In genomic region chr12:103965590-103966407, GRCh38 we compare ENCODE assay signal across 1 cellular context.
TF ChIP-seq lines count a peak whose summit lies in the region.

Gene TDG, plus strand, starts transcription at chr12:103965872. Its CDS starts 166 bp downstream, at chr12:103966038.

TF ChIP-seq in HepG2, 621 proteins besides CTCF, POLR2A, EP300 and RAD21 (continued from another document and continues in another):
- TF ChIP-seq, protein P1, sequence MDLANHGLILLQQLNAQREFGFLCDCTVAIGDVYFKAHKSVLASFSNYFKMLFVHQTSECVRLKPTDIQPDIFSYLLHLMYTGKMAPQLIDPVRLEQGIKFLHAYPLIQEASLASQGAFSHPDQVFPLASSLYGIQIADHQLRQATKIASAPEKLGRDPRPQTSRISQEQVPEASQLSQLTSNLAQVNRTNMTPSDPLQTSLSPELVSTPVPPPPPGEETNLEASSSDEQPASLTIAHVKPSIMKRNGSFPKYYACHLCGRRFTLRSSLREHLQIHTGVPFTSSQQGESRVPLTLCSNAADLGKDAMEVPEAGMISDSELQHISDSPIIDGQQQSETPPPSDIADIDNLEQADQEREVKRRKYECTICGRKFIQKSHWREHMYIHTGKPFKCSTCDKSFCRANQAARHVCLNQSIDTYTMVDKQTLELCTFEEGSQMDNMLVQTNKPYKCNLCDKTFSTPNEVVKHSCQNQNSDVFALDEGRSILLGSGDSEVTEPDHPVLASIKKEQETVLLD (CRISPR knock-in tag; IDR thresholded peaks at IDR 0.05; ENCODE audit: low read depth) = peak; percentile 62; the same call in 1 of the 2 replicates
- TF ChIP-seq, protein P2, sequence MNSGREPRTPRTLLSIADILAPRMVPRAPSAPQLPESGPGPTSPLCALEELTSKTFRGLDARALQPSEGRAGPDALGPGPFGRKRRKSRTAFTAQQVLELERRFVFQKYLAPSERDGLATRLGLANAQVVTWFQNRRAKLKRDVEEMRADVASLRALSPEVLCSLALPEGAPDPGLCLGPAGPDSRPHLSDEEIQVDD (CRISPR knock-in tag; IDR thresholded peaks at IDR 0.05; ENCODE audit: borderline replicate concordance) = no peak; the same call in 1 of the 2 replicates
- TF ChIP-seq THAP8 (CRISPR knock-in tag; IDR thresholded peaks at IDR 0.05; ENCODE audit: borderline replicate concordance) (no peak), ARNT (IDR thresholded peaks at IDR 0.05) (no peak), ZNF790 (CRISPR knock-in tag; IDR thresholded peaks at IDR 0.05; ENCODE audit: borderline replicate concordance) (no peak), ZBTB21 (CRISPR knock-in tag; IDR thresholded peaks at IDR 0.05) (no peak), ZNF674 (CRISPR knock-in tag; IDR thresholded peaks at IDR 0.05; ENCODE audit: low read depth) (no peak), ZNF407 (CRISPR knock-in tag; IDR thresholded peaks at IDR 0.05; ENCODE audit: not compliant biosample characterization) (peak; percentile 91), THRA (CRISPR knock-in tag; IDR thresholded peaks at IDR 0.05; ENCODE audit: borderline replicate concordance) (peak; percentile 43; the same call in 1 of the 2 replicates), PPARG (CRISPR knock-in tag; conservative IDR thresholded peaks at IDR 0.05) (no peak; the same call in 1 of the 2 replicates), NFE2L1 (CRISPR knock-in tag; IDR thresholded peaks at IDR 0.05; ENCODE audit: borderline replicate concordance) (no peak), BHLHE40 (IDR thresholded peaks at IDR 0.05; ENCODE audit: low read length) (peak; percentile 91), CBX5 (CRISPR knock-in tag; IDR thresholded peaks at IDR 0.05; ENCODE audit: borderline replicate concordance) (peak; percentile 55; the same call in 1 of the 2 replicates), BRF2 (CRISPR knock-in tag; IDR thresholded peaks at IDR 0.05) (peak; percentile 38; the same call in 1 of the 2 replicates), NPAS2 (CRISPR knock-in tag; IDR thresholded peaks at IDR 0.05; ENCODE audit: borderline replicate concordance) (no peak), RFXAP (CRISPR knock-in tag; IDR thresholded peaks at IDR 0.05; ENCODE audit: borderline replicate concordance) (peak; percentile 65; the same call in 1 of the 2 replicates), ZNF382 (CRISPR knock-in tag; IDR thresholded peaks at IDR 0.05; ENCODE audit: borderline replicate concordance) (no peak), ZFP36 (IDR thresholded peaks at IDR 0.05; ENCODE audit: borderline replicate concordance, low read depth, low read length, partially characterized antibody) (no peak), ARID2 (CRISPR knock-in tag; IDR thresholded peaks at IDR 0.05; ENCODE audit: borderline replicate concordance) (peak; percentile 88)
- TF ChIP-seq, protein P3, sequence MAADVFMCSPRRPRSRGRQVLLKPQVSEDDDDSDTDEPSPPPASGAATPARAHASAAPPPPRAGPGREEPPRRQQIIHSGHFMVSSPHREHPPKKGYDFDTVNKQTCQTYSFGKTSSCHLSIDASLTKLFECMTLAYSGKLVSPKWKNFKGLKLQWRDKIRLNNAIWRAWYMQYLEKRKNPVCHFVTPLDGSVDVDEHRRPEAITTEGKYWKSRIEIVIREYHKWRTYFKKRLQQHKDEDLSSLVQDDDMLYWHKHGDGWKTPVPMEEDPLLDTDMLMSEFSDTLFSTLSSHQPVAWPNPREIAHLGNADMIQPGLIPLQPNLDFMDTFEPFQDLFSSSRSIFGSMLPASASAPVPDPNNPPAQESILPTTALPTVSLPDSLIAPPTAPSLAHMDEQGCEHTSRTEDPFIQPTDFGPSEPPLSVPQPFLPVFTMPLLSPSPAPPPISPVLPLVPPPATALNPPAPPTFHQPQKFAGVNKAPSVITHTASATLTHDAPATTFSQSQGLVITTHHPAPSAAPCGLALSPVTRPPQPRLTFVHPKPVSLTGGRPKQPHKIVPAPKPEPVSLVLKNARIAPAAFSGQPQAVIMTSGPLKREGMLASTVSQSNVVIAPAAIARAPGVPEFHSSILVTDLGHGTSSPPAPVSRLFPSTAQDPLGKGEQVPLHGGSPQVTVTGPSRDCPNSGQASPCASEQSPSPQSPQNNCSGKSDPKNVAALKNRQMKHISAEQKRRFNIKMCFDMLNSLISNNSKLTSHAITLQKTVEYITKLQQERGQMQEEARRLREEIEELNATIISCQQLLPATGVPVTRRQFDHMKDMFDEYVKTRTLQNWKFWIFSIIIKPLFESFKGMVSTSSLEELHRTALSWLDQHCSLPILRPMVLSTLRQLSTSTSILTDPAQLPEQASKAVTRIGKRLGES (CRISPR knock-in tag; IDR thresholded peaks at IDR 0.05; ENCODE audit: borderline replicate concordance) = 0 out of 2 replicates have a peak, but pooled peaks have one; percentile 56
- TF ChIP-seq, protein P4, sequence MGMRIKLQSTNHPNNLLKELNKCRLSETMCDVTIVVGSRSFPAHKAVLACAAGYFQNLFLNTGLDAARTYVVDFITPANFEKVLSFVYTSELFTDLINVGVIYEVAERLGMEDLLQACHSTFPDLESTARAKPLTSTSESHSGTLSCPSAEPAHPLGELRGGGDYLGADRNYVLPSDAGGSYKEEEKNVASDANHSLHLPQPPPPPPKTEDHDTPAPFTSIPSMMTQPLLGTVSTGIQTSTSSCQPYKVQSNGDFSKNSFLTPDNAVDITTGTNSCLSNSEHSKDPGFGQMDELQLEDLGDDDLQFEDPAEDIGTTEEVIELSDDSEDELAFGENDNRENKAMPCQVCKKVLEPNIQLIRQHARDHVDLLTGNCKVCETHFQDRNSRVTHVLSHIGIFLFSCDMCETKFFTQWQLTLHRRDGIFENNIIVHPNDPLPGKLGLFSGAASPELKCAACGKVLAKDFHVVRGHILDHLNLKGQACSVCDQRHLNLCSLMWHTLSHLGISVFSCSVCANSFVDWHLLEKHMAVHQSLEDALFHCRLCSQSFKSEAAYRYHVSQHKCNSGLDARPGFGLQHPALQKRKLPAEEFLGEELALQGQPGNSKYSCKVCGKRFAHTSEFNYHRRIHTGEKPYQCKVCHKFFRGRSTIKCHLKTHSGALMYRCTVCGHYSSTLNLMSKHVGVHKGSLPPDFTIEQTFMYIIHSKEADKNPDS (CRISPR knock-in tag; IDR thresholded peaks at IDR 0.05) = no peak
- TF ChIP-seq, protein P5, sequence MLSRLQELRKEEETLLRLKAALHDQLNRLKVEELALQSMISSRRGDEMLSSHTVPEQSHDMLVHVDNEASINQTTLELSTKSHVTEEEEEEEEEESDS (CRISPR knock-in tag; IDR thresholded peaks at IDR 0.05; ENCODE audit: borderline replicate concordance) = no peak
- TF ChIP-seq, protein P6, sequence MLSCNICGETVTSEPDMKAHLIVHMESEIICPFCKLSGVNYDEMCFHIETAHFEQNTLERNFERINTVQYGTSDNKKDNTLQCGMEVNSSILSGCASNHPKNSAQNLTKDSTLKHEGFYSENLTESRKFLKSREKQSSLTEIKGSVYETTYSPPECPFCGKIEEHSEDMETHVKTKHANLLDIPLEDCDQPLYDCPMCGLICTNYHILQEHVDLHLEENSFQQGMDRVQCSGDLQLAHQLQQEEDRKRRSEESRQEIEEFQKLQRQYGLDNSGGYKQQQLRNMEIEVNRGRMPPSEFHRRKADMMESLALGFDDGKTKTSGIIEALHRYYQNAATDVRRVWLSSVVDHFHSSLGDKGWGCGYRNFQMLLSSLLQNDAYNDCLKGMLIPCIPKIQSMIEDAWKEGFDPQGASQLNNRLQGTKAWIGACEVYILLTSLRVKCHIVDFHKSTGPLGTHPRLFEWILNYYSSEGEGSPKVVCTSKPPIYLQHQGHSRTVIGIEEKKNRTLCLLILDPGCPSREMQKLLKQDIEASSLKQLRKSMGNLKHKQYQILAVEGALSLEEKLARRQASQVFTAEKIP (CRISPR knock-in tag; IDR thresholded peaks at IDR 0.05; ENCODE audit: borderline replicate concordance) = no peak
- TF ChIP-seq, protein P7, sequence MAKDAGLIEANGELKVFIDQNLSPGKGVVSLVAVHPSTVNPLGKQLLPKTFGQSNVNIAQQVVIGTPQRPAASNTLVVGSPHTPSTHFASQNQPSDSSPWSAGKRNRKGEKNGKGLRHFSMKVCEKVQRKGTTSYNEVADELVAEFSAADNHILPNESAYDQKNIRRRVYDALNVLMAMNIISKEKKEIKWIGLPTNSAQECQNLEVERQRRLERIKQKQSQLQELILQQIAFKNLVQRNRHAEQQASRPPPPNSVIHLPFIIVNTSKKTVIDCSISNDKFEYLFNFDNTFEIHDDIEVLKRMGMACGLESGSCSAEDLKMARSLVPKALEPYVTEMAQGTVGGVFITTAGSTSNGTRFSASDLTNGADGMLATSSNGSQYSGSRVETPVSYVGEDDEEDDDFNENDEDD (CRISPR knock-in tag; IDR thresholded peaks at IDR 0.05; ENCODE audit: borderline replicate concordance) = peak; percentile 80; the same call in 1 of the 2 replicates
- TF ChIP-seq, protein P8, sequence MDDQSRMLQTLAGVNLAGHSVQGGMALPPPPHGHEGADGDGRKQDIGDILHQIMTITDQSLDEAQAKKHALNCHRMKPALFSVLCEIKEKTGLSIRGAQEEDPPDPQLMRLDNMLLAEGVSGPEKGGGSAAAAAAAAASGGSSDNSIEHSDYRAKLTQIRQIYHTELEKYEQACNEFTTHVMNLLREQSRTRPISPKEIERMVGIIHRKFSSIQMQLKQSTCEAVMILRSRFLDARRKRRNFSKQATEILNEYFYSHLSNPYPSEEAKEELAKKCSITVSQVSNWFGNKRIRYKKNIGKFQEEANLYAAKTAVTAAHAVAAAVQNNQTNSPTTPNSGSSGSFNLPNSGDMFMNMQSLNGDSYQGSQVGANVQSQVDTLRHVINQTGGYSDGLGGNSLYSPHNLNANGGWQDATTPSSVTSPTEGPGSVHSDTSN (CRISPR knock-in tag; IDR thresholded peaks at IDR 0.05; ENCODE audit: borderline replicate concordance) = no peak
